Comparison of ENCODE assay signal across 9 cellular contexts in the genomic region with DNA sequence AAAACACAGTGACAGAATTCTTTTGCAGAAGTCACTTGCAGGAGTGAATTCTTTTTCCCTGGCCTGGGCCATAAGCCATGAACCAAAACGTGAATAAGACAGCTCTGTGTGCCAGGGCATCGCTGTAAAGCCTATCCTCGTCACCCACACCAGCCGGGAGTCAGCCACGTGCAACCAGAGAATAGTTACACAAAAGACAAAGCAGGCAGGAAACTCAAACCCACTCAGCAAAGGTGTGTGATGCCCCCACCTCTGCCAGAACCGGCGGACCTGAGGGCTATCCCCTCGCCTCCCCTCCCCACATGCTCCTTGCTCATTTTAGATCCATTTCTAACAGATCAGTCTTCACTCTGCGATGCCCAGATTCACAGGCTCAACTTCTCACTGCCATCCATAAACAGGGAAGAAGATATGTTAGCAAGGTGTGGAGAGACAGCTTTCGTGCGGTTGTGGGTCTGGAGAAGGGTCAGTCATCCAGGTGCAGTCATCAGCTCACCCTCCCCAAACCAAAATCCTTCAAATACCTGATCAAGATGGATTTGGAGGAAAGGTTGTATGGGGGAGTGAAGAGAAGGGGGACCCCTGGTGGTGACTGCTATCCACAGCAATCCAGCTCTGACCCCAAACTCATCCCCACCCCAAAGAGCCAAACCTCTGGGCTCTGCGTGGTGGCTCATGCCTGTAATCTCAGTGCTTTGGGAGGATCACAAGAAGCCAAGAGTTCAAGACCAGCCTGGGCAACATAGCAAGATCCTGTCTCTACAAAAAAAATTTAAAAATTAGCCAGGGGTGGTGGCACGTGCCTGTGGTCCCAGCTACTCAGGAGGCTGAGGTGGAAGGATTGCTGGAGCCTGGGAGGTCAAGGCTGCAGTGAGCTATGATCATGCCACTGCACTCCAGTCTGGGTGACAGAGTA.
A peak's percentile ranks its signal among the peaks of the same experiment; 100 is the strongest.
DNase-seq lines count a peak whose midpoint lies in the region; ATAC-seq and TF ChIP-seq lines count a peak whose summit lies in the region.
"Had no signal": no experiment of that assay in that cellular context is flagged by ENCODE, and none has a peak within 500 bp of the region (broad histone marks: within the 10 kb centered on the region; RNA-seq: fewer than 3 reads in every experiment).

No MANE protein-coding gene starts in this region.

- no peak overlapping the region for H3K4me3 ChIP-seq in kidney epithelial cell (ENCODE audit: low read depth, low read length)

- peak; percentile 48 for TF ChIP-seq CTCF in RWPE1 (conservative IDR thresholded peaks at IDR 0.05; ENCODE audit: low read depth)
- TF ChIP-seq CTCF in kidney epithelial cell (IDR thresholded peaks at IDR 0.05; ENCODE audit: insufficient read depth, low read length, poor library complexity, severe bottlenecking), result peak; percentile 82

- POLR2A ChIA-PET in RWPE1 (lab: Yijun Ruan, JAX; ENCODE audit: low non-redundant PET), result no interaction called here

- H3K36me3 ChIP-seq in kidney epithelial cell (ENCODE audit: control insufficient read depth, insufficient read depth, low read length), result no peaks in the 10 kb centered on the region

- H3K27ac Mint-ChIP-seq in stimulated activated naive CD8-positive, alpha-beta T cell treated with anti-CD3 and anti-CD28 coated beads, Interleukin-15, amount 100 ng/mL, for 72 hours, result peak overlapping the region; percentile 28 to 77
- H3K27ac Mint-ChIP-seq: stimulated activated naive CD8-positive, alpha-beta T cell treated with anti-CD3 and anti-CD28 coated beads, Interleukin-15, Interleukin-2, amounts not matched to agents 100 ng/mL and 50 ng/mL, for 24 hours had no signal

- H3K27me3 ChIP-seq in kidney epithelial cell (ENCODE audit: control insufficient read depth, insufficient read depth, low read length), result peaks cover 5% of the 10 kb centered on the region

- CTCF ChIA-PET in RWPE1 (lab: Yijun Ruan, JAX), result interaction anchor here (0.6 to 1.6 kb wide), 9 partner anchors 9 to 731 kb away, joined by 3 to 5 read pairs (median 3); no protein-coding TSS in a partner anchor

- no peak overlapping the region for H3K27ac ChIP-seq in RWPE1

- H3K9me3 Mint-ChIP-seq in stimulated activated naive CD8-positive, alpha-beta T cell treated with anti-CD3 and anti-CD28 coated beads, Interleukin-15, amount 100 ng/mL, for 72 hours, result no peaks in the 10 kb centered on the region
- H3K9me3 Mint-ChIP-seq: stimulated activated naive CD8-positive, alpha-beta T cell treated with anti-CD3 and anti-CD28 coated beads, Interleukin-15, Interleukin-2, amounts not matched to agents 100 ng/mL and 50 ng/mL, for 24 hours had no signal

- ATAC-seq in HG03095 (IDR thresholded peaks at IDR 0.05; ENCODE audit: unreplicated experiment) (peak; percentile 51), GM18520 (IDR thresholded peaks at IDR 0.05; ENCODE audit: unreplicated experiment) (no peak)
- peak; percentile 82 for ATAC-seq in stimulated activated naive CD8-positive, alpha-beta T cell treated with anti-CD3 and anti-CD28 coated beads, Interleukin-15, amount 100 ng/mL, for 72 hours

- H3K4me1 Mint-ChIP-seq in stimulated activated naive CD8-positive, alpha-beta T cell treated with anti-CD3 and anti-CD28 coated beads, Interleukin-15, amount 100 ng/mL, for 72 hours, result peaks cover 13% of the 10 kb centered on the region

- peak; percentile 7 to 19 for DNase-seq in NOMO-1 (lab: John Stamatoyannopoulos, UW; ENCODE audit: unreplicated experiment in 2 of 2)
- DNase-seq in NOMO-1 treated with dmso at 0.1 percent for 144 hours (lab: John Stamatoyannopoulos, UW; ENCODE audit: unreplicated experiment), result no peak
- peak; percentile 45 for DNase-seq in RWPE1 (ENCODE audit: low spot score)
- peak; percentile 60 for DNase-seq in astrocyte of the hippocampus (ENCODE audit: low read depth, low spot score)
- DNase-seq in kidney epithelial cell (ENCODE audit: low read depth), result no peak
- DNase-seq in stimulated activated naive CD8-positive, alpha-beta T cell treated with anti-CD3 and anti-CD28 coated beads, Interleukin-15, amount 100 ng/mL, for 72 hours, result peak; percentile 30 to 39

- no peak overlapping the region for H3K4me3 Mint-ChIP-seq in stimulated activated naive CD8-positive, alpha-beta T cell treated with anti-CD3 and anti-CD28 coated beads, Interleukin-15, amount 100 ng/mL, for 72 hours
- H3K4me3 Mint-ChIP-seq: stimulated activated naive CD8-positive, alpha-beta T cell treated with anti-CD3 and anti-CD28 coated beads, Interleukin-15, Interleukin-2, amounts not matched to agents 100 ng/mL and 50 ng/mL, for 24 hours had no signal

- H3K27me3 Mint-ChIP-seq in stimulated activated naive CD8-positive, alpha-beta T cell treated with anti-CD3 and anti-CD28 coated beads, Interleukin-15, amount 100 ng/mL, for 72 hours, result peaks cover 8% of the 10 kb centered on the region

Comparison
In these comparisons a context has a peak if more than half of its experiments do, and no peak if none do; other contexts are left out.
1. DNase-seq: peak in NOMO-1 (2 of 2), RWPE1 (single experiment), astrocyte of the hippocampus (single experiment) and stimulated activated naive CD8-positive, alpha-beta T cell treated with anti-CD3 and anti-CD28 coated beads, Interleukin-15, amount 100 ng/mL, for 72 hours (2 of 2); none in NOMO-1 treated with dmso at 0.1 percent for 144 hours (single experiment) and kidney epithelial cell (single experiment).